ENCODE assay signal across 20 cellular contexts in the genomic region with DNA sequence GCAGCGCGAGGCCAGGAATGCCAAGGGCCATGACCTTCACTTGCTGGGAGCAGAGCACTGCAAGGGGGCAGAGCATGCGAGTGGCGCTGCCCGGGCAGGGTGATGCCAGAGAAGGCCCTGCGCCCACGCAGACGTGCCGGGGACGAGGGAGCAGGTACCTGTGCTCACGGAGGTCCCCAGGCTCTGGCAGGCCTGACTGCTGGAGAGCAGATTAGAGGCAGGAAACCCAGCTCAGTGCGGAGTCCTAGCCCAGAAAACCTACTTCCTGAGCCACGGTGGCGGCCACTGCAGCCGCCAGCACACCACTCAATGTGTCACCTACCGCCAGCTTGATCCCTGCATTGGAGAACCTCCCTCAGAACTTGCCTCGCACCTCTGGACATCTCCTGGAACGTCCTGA.
DNase-seq lines count a peak whose midpoint lies in the region; ATAC-seq and TF ChIP-seq lines count a peak whose summit lies in the region.
"Had no signal": no experiment of that assay in that cellular context is flagged by ENCODE, and none has a peak within 500 bp of the region (broad histone marks: within the 10 kb centered on the region; RNA-seq: fewer than 3 reads in every experiment).

No MANE protein-coding gene starts in this region.

- CTCF ChIA-PET in activated naive CD4-positive, alpha-beta T cell treated with anti-CD3 and anti-CD28 coated beads, Interleukin-2, amount 10 ng/mL, durations not matched to agents 7 days and 5 days (lab: Charles Lee): no interaction called here
- CTCF ChIA-PET in activated CD8-positive, alpha-beta memory T cell treated with anti-CD3 and anti-CD28 coated beads, Interleukin-2, amount 10 ng/mL, durations not matched to agents 7 days and 5 days (lab: Charles Lee): no interaction called here

- H3K36me3 ChIP-seq in thymus (ENCODE audit: control insufficient read depth, insufficient read depth) (peaks cover 7% of the 10 kb centered on the region), ascending aorta (peaks cover 0 to 5% of the 10 kb centered on the region in 2 donors)
- H3K36me3 ChIP-seq: right lobe of liver had no signal

- peak overlapping the region; percentile 33 for H3K27ac ChIP-seq in thymus (ENCODE audit: low read depth)
- no peak overlapping the region for H3K27ac ChIP-seq in ascending aorta
- H3K27ac ChIP-seq: C4-2B, right lobe of liver, stomach, tibial nerve had no signal

- H3K9me3 ChIP-seq in thymus (ENCODE audit: control insufficient read depth) (no peaks in the 10 kb centered on the region), ascending aorta (no peaks in the 10 kb centered on the region)
- H3K9me3 ChIP-seq: mucosa of descending colon, right lobe of liver, stomach, tibial nerve had no signal

- no peaks in the 10 kb centered on the region for H3K27me3 Mint-ChIP-seq in activated naive CD4-positive, alpha-beta T cell treated with anti-CD3 and anti-CD28 coated beads, Interleukin-2, amount 10 ng/mL, durations not matched to agents 7 days and 5 days
- H3K27me3 Mint-ChIP-seq in activated CD8-positive, alpha-beta memory T cell treated with anti-CD3 and anti-CD28 coated beads, Interleukin-2, amount 10 ng/mL, durations not matched to agents 7 days and 5 days: no peaks in the 10 kb centered on the region
- no peaks in the 10 kb centered on the region for H3K27me3 Mint-ChIP-seq in central memory CD8-positive, alpha-beta T cell
- H3K27me3 Mint-ChIP-seq: activated B cell treated with CpG ODN at 0.5 μM for 24 hours had no signal

- H3K4me1 ChIP-seq in thymus (ENCODE audit: control insufficient read depth, insufficient read depth, low read length) (peaks cover 28% of the 10 kb centered on the region), ascending aorta (no peaks in the 10 kb centered on the region)
- H3K4me1 ChIP-seq: right lobe of liver, stomach had no signal

- peaks cover 37% of the 10 kb centered on the region for H3K4me1 Mint-ChIP-seq in activated naive CD4-positive, alpha-beta T cell treated with anti-CD3 and anti-CD28 coated beads, Interleukin-2, amount 10 ng/mL, durations not matched to agents 7 days and 5 days
- H3K4me1 Mint-ChIP-seq in activated CD8-positive, alpha-beta memory T cell treated with anti-CD3 and anti-CD28 coated beads, Interleukin-2, amount 10 ng/mL, durations not matched to agents 7 days and 5 days: peaks cover 20% of the 10 kb centered on the region
- peaks cover 19% of the 10 kb centered on the region for H3K4me1 Mint-ChIP-seq in central memory CD8-positive, alpha-beta T cell

- no peak overlapping the region for H3K27ac Mint-ChIP-seq in activated naive CD4-positive, alpha-beta T cell treated with anti-CD3 and anti-CD28 coated beads, Interleukin-2, amount 10 ng/mL, durations not matched to agents 7 days and 5 days
- no peak overlapping the region for H3K27ac Mint-ChIP-seq in activated CD8-positive, alpha-beta memory T cell treated with anti-CD3 and anti-CD28 coated beads, Interleukin-2, amount 10 ng/mL, durations not matched to agents 7 days and 5 days
- H3K27ac Mint-ChIP-seq in central memory CD8-positive, alpha-beta T cell (ENCODE audit: low read depth): peak overlapping the region; percentile 51
- H3K27ac Mint-ChIP-seq: activated B cell treated with CpG ODN at 0.5 μM for 24 hours had no signal

- ATAC-seq in activated CD8-positive, alpha-beta memory T cell treated with anti-CD3 and anti-CD28 coated beads, Interleukin-2, amount 10 ng/mL, durations not matched to agents 7 days and 5 days: peak; percentile 52
- ATAC-seq in central memory CD8-positive, alpha-beta T cell (replicated peaks; ENCODE audit: extremely low read depth, poor library complexity, severe bottlenecking): no peak
- ATAC-seq: mucosa of descending colon had no signal

- DNase-seq in activated naive CD4-positive, alpha-beta T cell treated with anti-CD3 and anti-CD28 coated beads, Interleukin-2, amount 10 ng/mL, durations not matched to agents 7 days and 5 days: peak; percentile 43
- no peak for DNase-seq in activated naive CD4-positive, alpha-beta T cell treated with anti-CD3 and anti-CD28 coated beads, Interleukin-2, amount 50 U/mL, for 16 hours
- DNase-seq in activated CD8-positive, alpha-beta memory T cell treated with anti-CD3 and anti-CD28 coated beads, Interleukin-2, amount 10 ng/mL, durations not matched to agents 7 days and 5 days: no peak
- no peak for DNase-seq in central memory CD8-positive, alpha-beta T cell (ENCODE audit: low spot score in 2 of 2)
- no peak for DNase-seq in NCI-H2029 (lab: John Stamatoyannopoulos, UW)
- DNase-seq in ascending aorta (ENCODE audit: low spot score in 2 of 2): no peak
- no peak for DNase-seq in DMS153 (lab: John Stamatoyannopoulos, UW)
- DNase-seq: activated B cell treated with CpG ODN at 0.5 μM for 24 hours; caudate nucleus; DMS 273 treated with DMSO at 0.1 percent for 48 hours; KBM-7; mucosa of descending colon; NCI-H1436; NCI-H446 treated with DMSO at 0.1 percent for 48 hours; right lobe of liver; stimulated activated CD4-positive, alpha-beta T cell treated with anti-CD3 and anti-CD28 coated beads, Interleukin-12 subunit alpha, Interleukin-12 subunit beta, amount 100 ng/mL, for 4 hours; stomach had no signal

- peaks cover 5% of the 10 kb centered on the region for H3K36me3 Mint-ChIP-seq in activated naive CD4-positive, alpha-beta T cell treated with anti-CD3 and anti-CD28 coated beads, Interleukin-2, amount 10 ng/mL, durations not matched to agents 7 days and 5 days
- no peaks in the 10 kb centered on the region for H3K36me3 Mint-ChIP-seq in activated CD8-positive, alpha-beta memory T cell treated with anti-CD3 and anti-CD28 coated beads, Interleukin-2, amount 10 ng/mL, durations not matched to agents 7 days and 5 days
- H3K36me3 Mint-ChIP-seq in central memory CD8-positive, alpha-beta T cell (ENCODE audit: insufficient read depth): peaks cover 5% of the 10 kb centered on the region

- no peak for TF ChIP-seq CTCF in ascending aorta (IDR thresholded peaks at IDR 0.05)

- intact Hi-C loops in ascending aorta (cut with DNase I): no loop called here

- H3K4me3 ChIP-seq in thymus (ENCODE audit: low read length): no peak overlapping the region
- H3K4me3 ChIP-seq in ascending aorta: no peak overlapping the region
- H3K4me3 ChIP-seq: mucosa of descending colon, right lobe of liver, stomach, tibial nerve had no signal

- H3K4me3 Mint-ChIP-seq in activated naive CD4-positive, alpha-beta T cell treated with anti-CD3 and anti-CD28 coated beads, Interleukin-2, amount 10 ng/mL, durations not matched to agents 7 days and 5 days: no peak overlapping the region
- H3K4me3 Mint-ChIP-seq in activated CD8-positive, alpha-beta memory T cell treated with anti-CD3 and anti-CD28 coated beads, Interleukin-2, amount 10 ng/mL, durations not matched to agents 7 days and 5 days: no peak overlapping the region
- no peak overlapping the region for H3K4me3 Mint-ChIP-seq in central memory CD8-positive, alpha-beta T cell
- H3K4me3 Mint-ChIP-seq: activated B cell treated with CpG ODN at 0.5 μM for 24 hours had no signal

- WGBS in thymus: 41% methylated on average over 18 of the region's 18 CpGs

- H3K9me3 Mint-ChIP-seq in activated naive CD4-positive, alpha-beta T cell treated with anti-CD3 and anti-CD28 coated beads, Interleukin-2, amount 10 ng/mL, durations not matched to agents 7 days and 5 days: no peaks in the 10 kb centered on the region
- H3K9me3 Mint-ChIP-seq in activated CD8-positive, alpha-beta memory T cell treated with anti-CD3 and anti-CD28 coated beads, Interleukin-2, amount 10 ng/mL, durations not matched to agents 7 days and 5 days (ENCODE audit: low read depth): no peaks in the 10 kb centered on the region
- no peaks in the 10 kb centered on the region for H3K9me3 Mint-ChIP-seq in central memory CD8-positive, alpha-beta T cell
- H3K9me3 Mint-ChIP-seq: activated B cell treated with CpG ODN at 0.5 μM for 24 hours had no signal

- H3K27me3 ChIP-seq in thymus (ENCODE audit: control insufficient read depth, insufficient read depth): no peaks in the 10 kb centered on the region
- no peaks in the 10 kb centered on the region for H3K27me3 ChIP-seq in ascending aorta
- H3K27me3 ChIP-seq: right lobe of liver, stomach, tibial nerve had no signal
